Comparison of ENCODE assay signal across 23 cellular contexts in genomic region chr1:112878321-112878720, GRCh38.
DNase-seq lines count a peak whose midpoint lies in the region; ATAC-seq and TF ChIP-seq lines count a peak whose summit lies in the region.
"Had no signal": no experiment of that assay in that cellular context is flagged by ENCODE, and none has a peak within 500 bp of the region (broad histone marks: within the 10 kb centered on the region; RNA-seq: fewer than 3 reads in every experiment).

No MANE protein-coding gene starts in this region.

- CTCF ChIA-PET in OCI-LY7 (lab: Charles Lee; ENCODE audit: unreplicated experiment): interaction anchor here (0.8 to 1.1 kb wide), 2 partner anchors 76 to 164 kb away, joined by 3 read pairs; no protein-coding TSS in a partner anchor
- CTCF ChIA-PET in activated CD4-positive, alpha-beta memory T cell treated with anti-CD3 and anti-CD28 coated beads, Interleukin-2, amount 10 ng/mL, durations not matched to agents 7 days and 5 days (lab: Charles Lee): interaction anchor here (6.3 kb wide), 1 partner anchor 195 kb away, joined by 45 read pairs; the partner anchor contains the start of gene LRIG2

- WGBS in H9 (ENCODE audit: extremely low coverage, insufficient read length, low lambda C conversion rate): no CpG with 5 or more reads among the region's 9 CpGs

- POLR2A ChIA-PET in OCI-LY7 (lab: Charles Lee): interaction anchor here (0.5 to 0.6 kb wide), 2 partner anchors 152 to 164 kb away, joined by 3 read pairs; no protein-coding TSS in a partner anchor
- POLR2A ChIA-PET in activated CD4-positive, alpha-beta memory T cell treated with anti-CD3 and anti-CD28 coated beads, Interleukin-2, amount 10 ng/mL, durations not matched to agents 7 days and 5 days (lab: Charles Lee): no interaction called here

- H3K23me2 ChIP-seq in H9 (ENCODE audit: insufficient read length, low read depth, low read length, poor library complexity, severe bottlenecking): no peaks in the 10 kb centered on the region

- H3K27me3 Mint-ChIP-seq in H9 (ENCODE audit: low read depth): no peaks in the 10 kb centered on the region
- peaks cover 31% of the 10 kb centered on the region for H3K27me3 Mint-ChIP-seq in activated CD4-positive, alpha-beta memory T cell treated with anti-CD3 and anti-CD28 coated beads, Interleukin-2, amount 10 ng/mL, durations not matched to agents 7 days and 5 days

- no peak overlapping the region for H3K56ac ChIP-seq in H9 (ENCODE audit: insufficient read length, low read depth, low read length)

- no peak overlapping the region for H3K4me3 Mint-ChIP-seq in H9
- H3K4me3 Mint-ChIP-seq in activated CD4-positive, alpha-beta memory T cell treated with anti-CD3 and anti-CD28 coated beads, Interleukin-2, amount 10 ng/mL, durations not matched to agents 7 days and 5 days: no peak overlapping the region
- H3K4me3 Mint-ChIP-seq: activated CD4-positive, alpha-beta T cell treated with anti-CD3 and anti-CD28 coated beads for 36 hours; activated T-cell treated with anti-CD3 and anti-CD28 coated beads, Interleukin-2, amount 50 U/mL, for 24 hours; HFFc6; nephron progenitor cell; stimulated activated memory B cell treated with anti-CD40 and anti-IgM and Interleukin-4, amounts not matched to agents 10 μg/mL and 1 μg/mL and 100 μg/mL, for 72 hours had no signal

- peak overlapping the region; percentile 36 to 91 (median 37); a peak in 4 of 7 replicates for H3K27ac Mint-ChIP-seq in H9
- H3K27ac Mint-ChIP-seq in activated CD4-positive, alpha-beta memory T cell treated with anti-CD3 and anti-CD28 coated beads, Interleukin-2, amount 10 ng/mL, durations not matched to agents 7 days and 5 days: no peak overlapping the region
- H3K27ac Mint-ChIP-seq: activated CD4-positive, alpha-beta T cell treated with anti-CD3 and anti-CD28 coated beads for 36 hours; activated T-cell treated with anti-CD3 and anti-CD28 coated beads, Interleukin-2, amount 50 U/mL, for 24 hours; HFFc6; stimulated activated memory B cell treated with anti-CD40 and anti-IgM and Interleukin-4, amounts not matched to agents 10 μg/mL and 1 μg/mL and 100 μg/mL, for 72 hours had no signal

- no peak overlapping the region for H3K9ac ChIP-seq in H9 (ENCODE audit: extremely low read depth, insufficient read length, low read length)
- H3K9ac ChIP-seq: parathyroid adenoma had no signal

- H3K4ac ChIP-seq in H9 (ENCODE audit: low read depth, low read length): no peak overlapping the region; the same call in 1 of the 2 replicates

- H3K27ac ChIP-seq in H9 (ENCODE audit: insufficient read length, low read depth, low read length) (no peak overlapping the region), OCI-LY7 (ENCODE audit: low read depth, low read length, poor library complexity, severe bottlenecking) (no peak overlapping the region)
- H3K27ac ChIP-seq: C4-2B, epithelial cell of prostate, parathyroid adenoma, RWPE1, sigmoid colon had no signal

- no peaks in the 10 kb centered on the region for H3K79me1 ChIP-seq in H9 (ENCODE audit: insufficient read depth, low read depth, low read length, poor library complexity, severe bottlenecking)

- H3K14ac ChIP-seq in H9 (ENCODE audit: insufficient read depth, low read length): peak overlapping the region; percentile 12; the same call in 1 of the 2 replicates

- H4K8ac ChIP-seq in H9 (replicated peaks; ENCODE audit: insufficient read length, low read depth, low read length): no peak overlapping the region

- no peak overlapping the region for H3K23ac ChIP-seq in H9 (ENCODE audit: insufficient read length, low read depth, low read length)

- no peaks in the 10 kb centered on the region; a peak in 1 of 7 replicates for H3K36me3 Mint-ChIP-seq in H9 (ENCODE audit: insufficient read depth in 1 of 3, low read depth in 3 of 3)
- H3K36me3 Mint-ChIP-seq in activated CD4-positive, alpha-beta memory T cell treated with anti-CD3 and anti-CD28 coated beads, Interleukin-2, amount 10 ng/mL, durations not matched to agents 7 days and 5 days (ENCODE audit: low read depth): no peaks in the 10 kb centered on the region
- H3K36me3 Mint-ChIP-seq: stimulated activated memory B cell treated with anti-CD40 and anti-IgM and Interleukin-4, amounts not matched to agents 10 μg/mL and 1 μg/mL and 100 μg/mL, for 72 hours had no signal

- H2AFZ ChIP-seq in H9 (ENCODE audit: low read length) (no peak overlapping the region), OCI-LY7 (ENCODE audit: low read length) (no peak overlapping the region)
- H2AFZ ChIP-seq: parathyroid adenoma had no signal

- H3K36me3 ChIP-seq in OCI-LY7 (ENCODE audit: insufficient read depth, low read length): no peaks in the 10 kb centered on the region
- H3K36me3 ChIP-seq: sigmoid colon had no signal

- no TSS peak for BruUV-seq in OCI-LY7 (replicated peaks; lab: Mats Ljungman, UMichigan)

- H3K79me2 ChIP-seq in H9 (ENCODE audit: insufficient read depth, low read length) (no peaks in the 10 kb centered on the region), OCI-LY7 (ENCODE audit: insufficient read depth, low read depth, low read length) (no peaks in the 10 kb centered on the region)
- H3K79me2 ChIP-seq: parathyroid adenoma had no signal

- no peak overlapping the region for H2BK120ac ChIP-seq in H9 (ENCODE audit: low read depth, low read length, poor library complexity, severe bottlenecking)

- H4K5ac ChIP-seq in H9 (ENCODE audit: insufficient read length, low read depth, low read length): no peak overlapping the region

- no peak overlapping the region for H2BK5ac ChIP-seq in H9 (ENCODE audit: insufficient read length, low read length)

- no peak overlapping the region for H2BK20ac ChIP-seq in H9 (ENCODE audit: low read depth, low read length, poor library complexity, severe bottlenecking)

- TF ChIP-seq CTCF in H9 (conservative IDR thresholded peaks at IDR 0.05): no peak
- TF ChIP-seq CTCF in OCI-LY7 (conservative IDR thresholded peaks at IDR 0.05; ENCODE audit: low read length): no peak
- TF ChIP-seq CTCF in fibroblast of the aortic adventitia (IDR thresholded peaks at IDR 0.05; ENCODE audit: insufficient read depth, low read length): peak; percentile 6

- H3K9me3 ChIP-seq in H9 (ENCODE audit: control insufficient read depth, low read depth, low read length) (no peaks in the 10 kb centered on the region), OCI-LY7 (ENCODE audit: low read length) (no peaks in the 10 kb centered on the region)
- H3K9me3 ChIP-seq: sigmoid colon had no signal

- ATAC-seq in GM18498 (IDR thresholded peaks at IDR 0.05; ENCODE audit: unreplicated experiment): no peak
- ATAC-seq: activated CD4-positive, alpha-beta T cell treated with anti-CD3 and anti-CD28 coated beads for 36 hours; stimulated activated memory B cell treated with anti-CD40 and anti-IgM and Interleukin-4, amounts not matched to agents 10 μg/mL and 1 μg/mL and 100 μg/mL, for 72 hours had no signal

- H3K4me1 ChIP-seq in H9 (ENCODE audit: insufficient read depth, low read length) (no peaks in the 10 kb centered on the region; the same call in 1 of the 2 replicates), OCI-LY7 (ENCODE audit: insufficient read depth, low read length, poor library complexity, severe bottlenecking) (no peaks in the 10 kb centered on the region)
- H3K4me1 ChIP-seq: parathyroid adenoma, sigmoid colon had no signal

- intact Hi-C loops in OCI-LY7 (cut with micrococcal nuclease; ENCODE audit: unreplicated experiment): no loop called here

- no peak overlapping the region for H3K4me3 ChIP-seq in OCI-LY7 (ENCODE audit: low read depth, low read length, poor library complexity, severe bottlenecking)
- H3K4me3 ChIP-seq in fibroblast of the aortic adventitia (ENCODE audit: low read depth, low read length): no peak overlapping the region
- H3K4me3 ChIP-seq: sigmoid colon had no signal

- H3K27me3 ChIP-seq in H9 (ENCODE audit: insufficient read depth, low read length): no peaks in the 10 kb centered on the region
- H3K27me3 ChIP-seq: sigmoid colon had no signal

- H3T11ph ChIP-seq in H9 (ENCODE audit: low read length): no peak overlapping the region

- DNase-seq in H9 (no peak), OCI-LY7 (ENCODE audit: low spot score) (peak; percentile 19), fibroblast of the aortic adventitia (ENCODE audit: low read depth) (no peak), pons (ENCODE audit: low spot score) (peak; percentile 44), NCI-H2107 (lab: John Stamatoyannopoulos, UW) (no peak)
- DNase-seq in activated CD4-positive, alpha-beta memory T cell treated with anti-CD3 and anti-CD28 coated beads, Interleukin-2, amount 10 ng/mL, durations not matched to agents 7 days and 5 days: no peak
- DNase-seq: activated CD4-positive, alpha-beta T cell treated with anti-CD3 and anti-CD28 coated beads for 36 hours; activated naive CD4-positive, alpha-beta T cell treated with Interleukin-2 at 50 U/mL for 16 hours; activated T-cell treated with anti-CD3 and anti-CD28 coated beads, Interleukin-2, amount 50 U/mL, for 24 hours; effector CD4-positive, alpha-beta T cell; HFFc6; kidney; NCI-H146; NCI-H524 treated with DMSO at 0.1 percent for 48 hours; nephron progenitor cell; sigmoid colon; stimulated activated CD4-positive, alpha-beta T cell treated with anti-CD3 and anti-CD28 coated beads, Interleukin-4, amount 100 ng/mL, for 4 hours had no signal

- no peak overlapping the region for H2BK15ac ChIP-seq in H9 (ENCODE audit: low read depth, low read length)

- H4K20me1 ChIP-seq in H9 (ENCODE audit: control insufficient read depth, insufficient read depth, insufficient read length) (no peaks in the 10 kb centered on the region), OCI-LY7 (ENCODE audit: insufficient read depth, low read length) (no peaks in the 10 kb centered on the region)

- H3K9me2 ChIP-seq in OCI-LY7 (ENCODE audit: insufficient read depth, low read length): no peaks in the 10 kb centered on the region

- H2BK12ac ChIP-seq in H9 (ENCODE audit: insufficient read length, low read depth, low read length): no peak overlapping the region

- H2AK5ac ChIP-seq in H9 (ENCODE audit: insufficient read length, low read length): no peak overlapping the region

- no peak overlapping the region for H3K18ac ChIP-seq in H9 (ENCODE audit: insufficient read length, low read depth, low read length)

- H3K4me1 Mint-ChIP-seq in H9: peaks cover 45% of the 10 kb centered on the region in 2 experiments
- peaks cover 5% of the 10 kb centered on the region for H3K4me1 Mint-ChIP-seq in activated CD4-positive, alpha-beta memory T cell treated with anti-CD3 and anti-CD28 coated beads, Interleukin-2, amount 10 ng/mL, durations not matched to agents 7 days and 5 days
- H3K4me1 Mint-ChIP-seq: activated CD4-positive, alpha-beta T cell treated with anti-CD3 and anti-CD28 coated beads for 36 hours had no signal

- no peak overlapping the region for H4K91ac ChIP-seq in H9 (ENCODE audit: insufficient read length, low read depth, low read length)

- H3K9me3 Mint-ChIP-seq in H9: no peaks in the 10 kb centered on the region
- no peaks in the 10 kb centered on the region for H3K9me3 Mint-ChIP-seq in activated CD4-positive, alpha-beta memory T cell treated with anti-CD3 and anti-CD28 coated beads, Interleukin-2, amount 10 ng/mL, durations not matched to agents 7 days and 5 days
- H3K9me3 Mint-ChIP-seq: activated T-cell treated with anti-CD3 and anti-CD28 coated beads, Interleukin-2, amount 50 U/mL, for 24 hours; HFFc6; nephron progenitor cell; stimulated activated memory B cell treated with anti-CD40 and anti-IgM and Interleukin-4, amounts not matched to agents 10 μg/mL and 1 μg/mL and 100 μg/mL, for 72 hours had no signal

- H3K4me2 ChIP-seq in H9 (ENCODE audit: insufficient read depth, insufficient read length, low read length): no peak overlapping the region
- no peak overlapping the region for H3K4me2 ChIP-seq in OCI-LY7 (ENCODE audit: low read length)

Comparison
In these comparisons a context has a peak if more than half of its experiments do, and no peak if none do; other contexts are left out.
1. DNase-seq: peak in OCI-LY7 (single experiment) and pons (single experiment); none in H9 (single experiment), fibroblast of the aortic adventitia (single experiment), activated CD4-positive, alpha-beta memory T cell treated with anti-CD3 and anti-CD28 coated beads, Interleukin-2, amount 10 ng/mL, durations not matched to agents 7 days and 5 days (single experiment) and NCI-H2107 (single experiment).